34 cellular contexts compared by ENCODE assay signal in the genomic region with DNA sequence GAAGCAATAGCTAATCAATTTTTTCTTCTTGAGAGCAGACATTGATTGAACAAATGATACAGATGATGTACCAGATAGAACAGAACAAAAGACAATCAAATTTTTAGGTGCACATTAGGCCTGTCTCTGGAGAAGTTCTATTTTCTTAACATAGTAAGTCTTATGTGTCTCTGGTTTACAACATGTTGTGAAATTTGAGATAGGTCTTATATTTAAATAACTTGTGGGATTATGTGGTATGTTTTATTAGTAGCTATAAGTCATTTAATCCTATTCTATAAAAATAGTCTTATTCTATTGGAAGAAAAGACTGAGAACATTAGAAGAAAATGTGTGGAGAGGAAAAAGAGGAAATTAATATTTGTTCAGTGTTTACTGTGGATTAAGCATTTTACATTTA.
"Had no signal": no experiment of that assay in that cellular context is flagged by ENCODE, and none has a peak within 500 bp of the region (broad histone marks: within the 10 kb centered on the region; RNA-seq: fewer than 3 reads in every experiment).

No MANE protein-coding gene starts in this region.

- H3K27ac ChIP-seq: adrenal gland, body of pancreas, brain microvascular endothelial cell, breast epithelium, VCaP had no signal

- H3K4me1 Mint-ChIP-seq: activated B cell treated with CpG ODN at 0.5 μM for 24 hours; activated CD4-positive, alpha-beta T cell treated with anti-CD3 and anti-CD28 coated beads, Interleukin-2, amount 10 ng/mL, durations not matched to agents 24 days and 14 days; activated naive CD8-positive, alpha-beta T cell treated with anti-CD3 and anti-CD28 coated beads for 36 hours; activated T-helper 17 cell treated with anti-CD3 and anti-CD28 coated beads, Interleukin-2, amount 50 U/mL, for 72 hours had no signal

- H3K9me3 Mint-ChIP-seq: activated B cell treated with CpG ODN at 0.5 μM for 24 hours; activated CD4-positive, alpha-beta memory T cell treated with anti-CD3 and anti-CD28 coated beads for 36 hours; activated CD4-positive, alpha-beta T cell treated with anti-CD3 and anti-CD28 coated beads, Interleukin-2, amount 10 ng/mL, durations not matched to agents 24 days and 14 days; activated CD8-positive, alpha-beta T cell treated with anti-CD3 and anti-CD28 coated beads for 36 hours; activated naive CD4-positive, alpha-beta T cell treated with anti-CD3 and anti-CD28 coated beads for 36 hours; activated naive CD4-positive, alpha-beta T cell treated with anti-CD3 and anti-CD28 coated beads, Interleukin-2, amount 50 U/mL, for 72 hours; activated naive CD8-positive, alpha-beta T cell treated with anti-CD3 and anti-CD28 coated beads for 36 hours; activated T-cell treated with anti-CD3 and anti-CD28 coated beads, Interleukin-2, amount 50 U/mL, for 4 hours; activated T-cell treated with anti-CD3 and anti-CD28 coated beads, Interleukin-2, amount 50 U/mL, for 72 hours; activated T-helper 1 cell treated with anti-CD3 and anti-CD28 coated beads, Interleukin-12 subunit alpha, Interleukin-12 subunit beta, Interleukin-2, Interleukin-4 antibody, amounts not matched to agents 30 ng/mL and 10 ng/mL and 1 ng/mL, durations not matched to agents 14 hours and 24 hours and 36 hours; activated T-helper 17 cell treated with anti-CD3 and anti-CD28 coated beads, Interleukin-2, amount 50 U/mL, for 72 hours; T-helper 1 cell treated with Interleukin-12 subunit alpha and Interleukin-12 subunit beta and Interleukin-4 antibody, amounts not matched to agents 30 μg/mL and 1 μg/mL, for 36 hours; T-helper 2 cell treated with Interferon-gamma antibody and Interleukin-4, amounts not matched to agents 5 μg/mL and 100 μg/mL, for 36 hours had no signal

- H3K27me3 Mint-ChIP-seq: activated CD4-positive, alpha-beta T cell treated with anti-CD3 and anti-CD28 coated beads, Interleukin-2, amount 10 ng/mL, durations not matched to agents 24 days and 14 days had no signal

- H3K27ac Mint-ChIP-seq: activated B cell treated with CpG ODN at 0.5 μM for 24 hours; activated CD4-positive, alpha-beta memory T cell treated with anti-CD3 and anti-CD28 coated beads for 36 hours; activated CD4-positive, alpha-beta T cell treated with anti-CD3 and anti-CD28 coated beads, Interleukin-2, amount 10 ng/mL, durations not matched to agents 24 days and 14 days; activated CD8-positive, alpha-beta T cell treated with anti-CD3 and anti-CD28 coated beads for 36 hours; activated naive CD4-positive, alpha-beta T cell treated with anti-CD3 and anti-CD28 coated beads for 36 hours; activated naive CD4-positive, alpha-beta T cell treated with anti-CD3 and anti-CD28 coated beads, Interleukin-2, amount 50 U/mL, for 72 hours; activated naive CD8-positive, alpha-beta T cell treated with anti-CD3 and anti-CD28 coated beads for 36 hours; activated T-cell treated with anti-CD3 and anti-CD28 coated beads, Interleukin-2, amount 50 U/mL, for 72 hours; activated T-helper 1 cell treated with anti-CD3 and anti-CD28 coated beads, Interleukin-12 subunit alpha, Interleukin-12 subunit beta, Interleukin-2, Interleukin-4 antibody, amounts not matched to agents 30 ng/mL and 10 ng/mL and 1 ng/mL, durations not matched to agents 14 hours and 24 hours and 36 hours; activated T-helper 17 cell treated with anti-CD3 and anti-CD28 coated beads, Interleukin-2, amount 50 U/mL, for 72 hours; T-helper 1 cell treated with Interleukin-12 subunit alpha and Interleukin-12 subunit beta and Interleukin-4 antibody, amounts not matched to agents 30 μg/mL and 1 μg/mL, for 36 hours; T-helper 2 cell treated with Interferon-gamma antibody and Interleukin-4, amounts not matched to agents 5 μg/mL and 100 μg/mL, for 36 hours had no signal

- H3K4me1 ChIP-seq: breast epithelium had no signal

- H3K27me3 ChIP-seq: adrenal gland, body of pancreas, brain microvascular endothelial cell, breast epithelium had no signal

- H3K4me3 Mint-ChIP-seq: activated B cell treated with CpG ODN at 0.5 μM for 24 hours; activated CD4-positive, alpha-beta memory T cell treated with anti-CD3 and anti-CD28 coated beads for 36 hours; activated CD4-positive, alpha-beta T cell treated with anti-CD3 and anti-CD28 coated beads, Interleukin-2, amount 10 ng/mL, durations not matched to agents 24 days and 14 days; activated CD8-positive, alpha-beta T cell treated with anti-CD3 and anti-CD28 coated beads for 36 hours; activated naive CD4-positive, alpha-beta T cell treated with anti-CD3 and anti-CD28 coated beads for 36 hours; activated naive CD8-positive, alpha-beta T cell treated with anti-CD3 and anti-CD28 coated beads for 36 hours; activated T-cell treated with anti-CD3 and anti-CD28 coated beads, Interleukin-2, amount 50 U/mL, for 4 hours; activated T-cell treated with anti-CD3 and anti-CD28 coated beads, Interleukin-2, amount 50 U/mL, for 72 hours; activated T-helper 1 cell treated with anti-CD3 and anti-CD28 coated beads, Interleukin-12 subunit alpha, Interleukin-12 subunit beta, Interleukin-2, Interleukin-4 antibody, amounts not matched to agents 30 ng/mL and 10 ng/mL and 1 ng/mL, durations not matched to agents 14 hours and 24 hours and 36 hours; activated T-helper 17 cell treated with anti-CD3 and anti-CD28 coated beads, Interleukin-2, amount 50 U/mL, for 72 hours; T-helper 1 cell treated with Interleukin-12 subunit alpha and Interleukin-12 subunit beta and Interleukin-4 antibody, amounts not matched to agents 30 μg/mL and 1 μg/mL, for 36 hours; T-helper 2 cell treated with Interferon-gamma antibody and Interleukin-4, amounts not matched to agents 5 μg/mL and 100 μg/mL, for 36 hours had no signal

- H3K9me3 ChIP-seq: adrenal gland, body of pancreas, breast epithelium had no signal

- H3K36me3 Mint-ChIP-seq: activated CD4-positive, alpha-beta memory T cell treated with anti-CD3 and anti-CD28 coated beads for 36 hours; activated naive CD4-positive, alpha-beta T cell treated with anti-CD3 and anti-CD28 coated beads, Interleukin-2, amount 50 U/mL, for 72 hours; activated naive CD8-positive, alpha-beta T cell treated with anti-CD3 and anti-CD28 coated beads for 36 hours had no signal

- DNase-seq: activated B cell treated with CpG ODN at 0.5 μM for 24 hours; activated CD4-positive, alpha-beta memory T cell treated with anti-CD3 and anti-CD28 coated beads for 36 hours; activated CD4-positive, alpha-beta T cell treated with anti-CD3 and anti-CD28 coated beads for 4 hours; activated CD4-positive, alpha-beta T cell treated with anti-CD3 and anti-CD28 coated beads, Interleukin-2, amount 10 ng/mL, durations not matched to agents 24 days and 14 days; activated CD4-positive, alpha-beta T cell treated with anti-CD3 and anti-CD28 coated beads, Interleukin-2, amount 50 U/mL, for 1 hour; activated CD4-positive, alpha-beta T cell treated with anti-CD3 and anti-CD28 coated beads, Interleukin-2, amount 50 U/mL, for 4 hours; activated CD8-positive, alpha-beta memory T cell treated with anti-CD3 and anti-CD28 coated beads, Interleukin-2, amount 50 U/mL, for 4 hours; activated CD8-positive, alpha-beta T cell treated with anti-CD3 and anti-CD28 coated beads for 36 hours; activated effector memory CD4-positive, alpha-beta T cell treated with anti-CD3 and anti-CD28 coated beads, Interleukin-2, amount 50 U/mL, for 16 hours; activated gamma-delta T cell treated with Interleukin-2 at 50 U/mL for 16 hours; activated naive CD4-positive, alpha-beta T cell; activated naive CD4-positive, alpha-beta T cell treated with anti-CD3 and anti-CD28 coated beads for 36 hours; activated naive CD4-positive, alpha-beta T cell treated with anti-CD3 and anti-CD28 coated beads, Interleukin-2, amount 50 U/mL, for 16 hours; activated naive CD8-positive, alpha-beta T cell treated with anti-CD3 and anti-CD28 coated beads for 36 hours; activated T-cell treated with anti-CD3 and anti-CD28 coated beads for 4 hours; activated T-cell treated with anti-CD3 and anti-CD28 coated beads, Interleukin-2, amount 50 U/mL, for 1 hour; activated T-cell treated with anti-CD3 and anti-CD28 coated beads, Interleukin-2, amount 50 U/mL, for 4 hours; activated T-cell treated with anti-CD3 and anti-CD28 coated beads, Interleukin-2, amount 50 U/mL, for 72 hours; adrenal gland; amniotic stem cell; aorta; body of pancreas; brain microvascular endothelial cell; central memory CD4-positive, alpha-beta T cell; T-helper 1 cell; T-helper 2 cell; T-helper 9 cell had no signal

- H3K4me3 ChIP-seq: adrenal gland, body of pancreas, breast epithelium had no signal

- H3K36me3 ChIP-seq: adrenal gland, brain microvascular endothelial cell, breast epithelium had no signal
